8 cellular contexts compared by ENCODE assay signal in genomic region chr17:29005936-29006438, GRCh38. TPM values are rescaled to one million over a fixed set of nuclear protein-coding genes. Genes with fewer than 3 reads are reported as not detected.
A peak's percentile ranks its signal among the peaks of the same experiment; 100 is the strongest.
DNase-seq lines count a peak whose midpoint lies in the region; ATAC-seq and TF ChIP-seq lines count a peak whose summit lies in the region.

A gene with protein sequence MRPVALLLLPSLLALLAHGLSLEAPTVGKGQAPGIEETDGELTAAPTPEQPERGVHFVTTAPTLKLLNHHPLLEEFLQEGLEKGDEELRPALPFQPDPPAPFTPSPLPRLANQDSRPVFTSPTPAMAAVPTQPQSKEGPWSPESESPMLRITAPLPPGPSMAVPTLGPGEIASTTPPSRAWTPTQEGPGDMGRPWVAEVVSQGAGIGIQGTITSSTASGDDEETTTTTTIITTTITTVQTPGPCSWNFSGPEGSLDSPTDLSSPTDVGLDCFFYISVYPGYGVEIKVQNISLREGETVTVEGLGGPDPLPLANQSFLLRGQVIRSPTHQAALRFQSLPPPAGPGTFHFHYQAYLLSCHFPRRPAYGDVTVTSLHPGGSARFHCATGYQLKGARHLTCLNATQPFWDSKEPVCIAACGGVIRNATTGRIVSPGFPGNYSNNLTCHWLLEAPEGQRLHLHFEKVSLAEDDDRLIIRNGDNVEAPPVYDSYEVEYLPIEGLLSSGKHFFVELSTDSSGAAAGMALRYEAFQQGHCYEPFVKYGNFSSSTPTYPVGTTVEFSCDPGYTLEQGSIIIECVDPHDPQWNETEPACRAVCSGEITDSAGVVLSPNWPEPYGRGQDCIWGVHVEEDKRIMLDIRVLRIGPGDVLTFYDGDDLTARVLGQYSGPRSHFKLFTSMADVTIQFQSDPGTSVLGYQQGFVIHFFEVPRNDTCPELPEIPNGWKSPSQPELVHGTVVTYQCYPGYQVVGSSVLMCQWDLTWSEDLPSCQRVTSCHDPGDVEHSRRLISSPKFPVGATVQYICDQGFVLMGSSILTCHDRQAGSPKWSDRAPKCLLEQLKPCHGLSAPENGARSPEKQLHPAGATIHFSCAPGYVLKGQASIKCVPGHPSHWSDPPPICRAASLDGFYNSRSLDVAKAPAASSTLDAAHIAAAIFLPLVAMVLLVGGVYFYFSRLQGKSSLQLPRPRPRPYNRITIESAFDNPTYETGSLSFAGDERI (minus strand): TSS chr17:29006033. CDS start chr17:29005869, 164 bp downstream.

- H3K4me1 Mint-ChIP-seq in activated CD8-positive, alpha-beta T cell treated with anti-CD3 and anti-CD28 coated beads for 36 hours (ENCODE audit: low read depth) = peaks cover 2% of the 10 kb centered on the region
- no peaks in the 10 kb centered on the region for H3K4me1 Mint-ChIP-seq in effector memory CD8-positive, alpha-beta T cell (ENCODE audit: low read depth in 2 of 2)
- no peaks in the 10 kb centered on the region for H3K4me1 Mint-ChIP-seq in memory B cell

- DNase-seq in GM19238 (ENCODE audit: insufficient read length, low spot score) = peak; percentile 73
- DNase-seq in NCI-H446 treated with DMSO at 0.1 percent for 48 hours (lab: John Stamatoyannopoulos, UW) = peak; percentile 29
- DNase-seq in activated CD8-positive, alpha-beta T cell treated with anti-CD3 and anti-CD28 coated beads for 36 hours = peak; percentile 77
- peak; percentile 45 to 52 (median 49) for DNase-seq in effector memory CD8-positive, alpha-beta T cell
- peak; percentile 37 to 53 for DNase-seq in memory B cell (ENCODE audit: low spot score in 2 of 2)
- DNase-seq in stimulated activated CD8-positive, alpha-beta memory T cell treated with anti-CD3 and anti-CD28 coated beads, Interleukin-12 subunit alpha, Interleukin-12 subunit beta, amount 100 ng/mL, for 4 hours (ENCODE audit: low read depth) = peak; percentile 31
- no peak for DNase-seq in NK-92 (lab: John Stamatoyannopoulos, UW; ENCODE audit: unreplicated experiment)

- no peak within 1 kb of the TSS for H3K27ac Mint-ChIP-seq in activated CD8-positive, alpha-beta T cell treated with anti-CD3 and anti-CD28 coated beads for 36 hours
- H3K27ac Mint-ChIP-seq in effector memory CD8-positive, alpha-beta T cell = no peak within 1 kb of the TSS
- no peak within 1 kb of the TSS for H3K27ac Mint-ChIP-seq in memory B cell

- H3K36me3 Mint-ChIP-seq in activated CD8-positive, alpha-beta T cell treated with anti-CD3 and anti-CD28 coated beads for 36 hours (ENCODE audit: low read depth) = no peaks in the 10 kb centered on the region
- peaks cover 3% of the 10 kb centered on the region for H3K36me3 Mint-ChIP-seq in effector memory CD8-positive, alpha-beta T cell (ENCODE audit: insufficient read depth)
- H3K36me3 Mint-ChIP-seq in memory B cell = peaks cover 1% of the 10 kb centered on the region

- POLR2A ChIA-PET in activated CD8-positive, alpha-beta T cell treated with anti-CD3 and anti-CD28 coated beads for 36 hours (lab: Charles Lee) = interaction anchor here (0.5 kb wide), 1 partner anchor 75 kb away, joined by 3 read pairs; no protein-coding TSS in a partner anchor

- no peaks in the 10 kb centered on the region for H3K9me3 Mint-ChIP-seq in activated CD8-positive, alpha-beta T cell treated with anti-CD3 and anti-CD28 coated beads for 36 hours
- H3K9me3 Mint-ChIP-seq in effector memory CD8-positive, alpha-beta T cell = no peaks in the 10 kb centered on the region
- no peaks in the 10 kb centered on the region for H3K9me3 Mint-ChIP-seq in memory B cell

- TF ChIP-seq CTCF in activated CD8-positive, alpha-beta T cell treated with anti-CD3 and anti-CD28 coated beads for 36 hours (IDR thresholded peaks at IDR 0.05) = no peak

- CTCF ChIA-PET in activated CD8-positive, alpha-beta T cell treated with anti-CD3 and anti-CD28 coated beads for 36 hours (lab: Charles Lee) = interaction anchor here (0.8 to 10.3 kb wide), 3 partner anchors 40 to 110 kb away, joined by 4 to 40 read pairs (median 9); no protein-coding TSS in a partner anchor

- H3K27me3 Mint-ChIP-seq in activated CD8-positive, alpha-beta T cell treated with anti-CD3 and anti-CD28 coated beads for 36 hours = peaks cover 49% of the 10 kb centered on the region
- H3K27me3 Mint-ChIP-seq in effector memory CD8-positive, alpha-beta T cell = peaks cover 54 to 85% of the 10 kb centered on the region in 2 donors
- H3K27me3 Mint-ChIP-seq in memory B cell = peaks cover 31% of the 10 kb centered on the region

- ATAC-seq in activated CD8-positive, alpha-beta T cell treated with anti-CD3 and anti-CD28 coated beads for 36 hours = peak; percentile 95
- peak; percentile 69 for ATAC-seq in effector memory CD8-positive, alpha-beta T cell (replicated peaks)
- ATAC-seq in memory B cell (ENCODE audit: low read depth) (peak; percentile 63), HG03135 (IDR thresholded peaks at IDR 0.05; ENCODE audit: unreplicated experiment) (no peak)

- no peak within 1 kb of the TSS for H3K4me3 Mint-ChIP-seq in activated CD8-positive, alpha-beta T cell treated with anti-CD3 and anti-CD28 coated beads for 36 hours
- H3K4me3 Mint-ChIP-seq in effector memory CD8-positive, alpha-beta T cell = no peak within 1 kb of the TSS
- no peak within 1 kb of the TSS for H3K4me3 Mint-ChIP-seq in memory B cell

- intact Hi-C loops in activated CD8-positive, alpha-beta T cell treated with anti-CD3 and anti-CD28 coated beads for 36 hours (cut with micrococcal nuclease) = no loop called here

RNA-seq across cellular contexts. Expression of the gene that starts here (rescaled TPM):
- not detected for total RNA-seq in activated CD8-positive, alpha-beta T cell treated with anti-CD3 and anti-CD28 coated beads for 36 hours

Comparison
In these comparisons a context has a peak if more than half of its experiments do, and no peak if none do; other contexts are left out.
1. Peak in DNase-seq and ATAC-seq in activated CD8-positive, alpha-beta T cell treated with anti-CD3 and anti-CD28 coated beads for 36 hours; RNA of the gene not detected or under 1 TPM.